7 cellular contexts compared by ENCODE assay signal in the genomic region with DNA sequence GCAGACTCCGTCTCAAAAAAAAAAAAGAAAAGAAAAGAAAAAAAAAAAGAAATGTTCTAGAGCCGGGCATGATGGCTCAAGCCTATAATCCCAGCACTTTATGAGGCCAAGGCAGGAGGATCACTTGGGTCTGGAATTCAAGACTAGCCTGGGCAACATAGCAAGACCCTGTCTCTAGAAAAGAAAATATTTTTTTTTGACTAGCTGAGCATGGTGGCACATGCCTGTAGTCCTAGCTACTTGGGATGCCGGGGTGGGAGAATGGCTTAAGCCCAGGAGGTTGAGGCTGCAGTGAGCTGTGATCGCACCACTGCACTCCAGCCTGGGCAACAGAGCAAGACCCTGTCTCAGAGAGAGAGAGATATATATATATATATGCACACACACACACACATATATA. TPM values are rescaled to one million over a fixed set of nuclear protein-coding genes. Genes with fewer than 3 reads are reported as not detected.
"Had no signal": no experiment of that assay in that cellular context is flagged by ENCODE, and none has a peak within 500 bp of the region (broad histone marks: within the 10 kb centered on the region; RNA-seq: fewer than 3 reads in every experiment).

No MANE protein-coding gene starts in this region.

RNA-seq across cellular contexts. Expression of a gene that starts 35.9 kb away (rescaled TPM):
- total RNA-seq: subcutaneous adipose tissue, suprapubic skin, transverse colon, upper lobe of left lung, ureter, vagina had no signal
- polyA plus RNA-seq: stomach had no signal
